In the genomic region with DNA sequence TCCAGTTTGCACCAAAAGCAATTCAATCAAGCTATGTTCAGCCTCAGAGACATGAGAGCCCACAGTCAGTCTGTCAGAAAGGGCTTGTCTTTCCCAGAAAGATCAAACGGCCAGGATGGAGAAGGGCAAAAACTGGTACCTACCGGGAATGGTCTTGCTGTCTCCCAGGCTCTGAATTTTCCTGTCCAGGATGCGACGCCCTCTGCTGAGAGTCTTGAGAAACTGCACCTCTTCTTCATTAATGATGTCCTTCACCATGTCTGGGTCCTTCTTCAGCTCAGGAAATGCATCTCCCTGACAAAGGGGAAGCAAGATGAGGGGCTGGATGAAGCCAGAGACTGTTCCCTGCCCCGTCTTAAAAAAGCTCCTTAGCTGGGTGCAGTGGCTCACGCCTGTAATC, we compare ENCODE assay signal across 8 cellular contexts. TPM values are rescaled to one million over a fixed set of nuclear protein-coding genes. Genes with fewer than 3 reads are reported as not detected.
DNase-seq lines count a peak whose midpoint lies in the region; ATAC-seq, FAIRE-seq and TF ChIP-seq lines count a peak whose summit lies in the region.

No MANE protein-coding gene starts in this region.

- no peak overlapping the region for H4K8ac ChIP-seq in neuronal stem cell (ENCODE audit: low read depth, low read length)

- H4K91ac ChIP-seq in neuronal stem cell (ENCODE audit: low read depth, low read length, poor library complexity), result no peak overlapping the region

- H3K18ac ChIP-seq in neuronal stem cell (ENCODE audit: low read length), result no peak overlapping the region

- FAIRE-seq in pancreas (lab: Jason Lieb, UNC), result no peak

- no peak overlapping the region for H2BK12ac ChIP-seq in neuronal stem cell (ENCODE audit: low read length)

- no peaks in the 10 kb centered on the region for H3K27me3 Mint-ChIP-seq in endodermal cell (ENCODE audit: insufficient read depth)

- 0 out of 2 replicates have a peak, but pooled peaks cover 7% of the 10 kb centered on the region for H4K20me1 ChIP-seq in OCI-LY7 (ENCODE audit: insufficient read depth, low read length)

- DNase-seq in GM10266 (ENCODE audit: extremely low spot score) (no peak), OCI-LY7 (ENCODE audit: low spot score) (peak; percentile 44), endodermal cell (peak; percentile 85), pancreas (peak in 1 of 6 donors; percentile 50), neuronal stem cell (ENCODE audit: low spot score) (no peak)
- no peak for DNase-seq in activated CD4-positive, CD25-positive, alpha-beta regulatory T cell treated with anti-CD3 and anti-CD28 coated beads, Interleukin-2, amount 50 U/mL, for 72 hours

- H3K9me2 ChIP-seq in OCI-LY7 (ENCODE audit: insufficient read depth, low read length), result no peaks in the 10 kb centered on the region

- TF ChIP-seq CTCF in C4-2B (conservative IDR thresholded peaks at IDR 0.05), result peak; percentile 77
- TF ChIP-seq CTCF in GM10266 (IDR thresholded peaks at IDR 0.05; ENCODE audit: control insufficient read depth, insufficient read depth, low read depth, missing control alignments), result peak; percentile 57
- TF ChIP-seq CTCF in OCI-LY7 (conservative IDR thresholded peaks at IDR 0.05; ENCODE audit: low read length), result peak; percentile 78
- peak; percentile 80 for TF ChIP-seq CTCF in endodermal cell (conservative IDR thresholded peaks at IDR 0.05)
- peak in 2 of 4 donors; percentile 33 to 50 for TF ChIP-seq CTCF in pancreas (IDR thresholded peaks at IDR 0.05)

- H3K27me3 ChIP-seq in endodermal cell (ENCODE audit: control insufficient read depth, insufficient read depth, low read length, poor library complexity, severe bottlenecking) (no peaks in the 10 kb centered on the region), pancreas (no peaks in the 10 kb centered on the region), neuronal stem cell (ENCODE audit: control insufficient read depth in 3 of 3, insufficient read depth in 3 of 3, low read depth in 1 of 3, low read length in 3 of 3) (no peaks in the 10 kb centered on the region)

- H2AK5ac ChIP-seq in neuronal stem cell (ENCODE audit: low read depth, low read length), result no peak overlapping the region

- no peaks in the 10 kb centered on the region; the same call in 1 of the 2 replicates for H3K79me2 ChIP-seq in OCI-LY7 (ENCODE audit: insufficient read depth, low read depth, low read length)

- no peaks in the 10 kb centered on the region for H3K79me1 ChIP-seq in neuronal stem cell (ENCODE audit: low read depth, low read length)

- no peak overlapping the region for H2AFZ ChIP-seq in OCI-LY7 (ENCODE audit: low read length)
- no peak overlapping the region for H2AFZ ChIP-seq in neuronal stem cell (ENCODE audit: low read length)

- no peak overlapping the region for H2BK15ac ChIP-seq in neuronal stem cell (ENCODE audit: low read length)

- intact Hi-C loops in OCI-LY7 (cut with micrococcal nuclease; ENCODE audit: unreplicated experiment), result loop anchor here (10.0 kb wide), 1 partner anchor 287 kb away; no protein-coding TSS in a partner anchor
- intact Hi-C loops in pancreas (cut with DNase I), result no loop called here

- no peak overlapping the region for H3K4ac ChIP-seq in neuronal stem cell (ENCODE audit: low read length)

- H3K4me2 ChIP-seq in OCI-LY7 (ENCODE audit: low read length) (no peak overlapping the region), neuronal stem cell (ENCODE audit: insufficient read depth, low read length, poor library complexity, severe bottlenecking) (no peak overlapping the region)

- H3K36me3 ChIP-seq in OCI-LY7 (ENCODE audit: insufficient read depth, low read length) (peaks cover 98% of the 10 kb centered on the region), endodermal cell (ENCODE audit: control insufficient read depth, insufficient read depth, low read length) (peaks cover 86% of the 10 kb centered on the region), pancreas (peaks cover 4 to 98% (median 60%) of the 10 kb centered on the region in 3 donors), neuronal stem cell (replicated peaks in 1 of 2; ENCODE audit: control insufficient read depth in 2 of 2, insufficient read depth in 2 of 2, low read length in 2 of 2) (peaks cover 52 to 96% of the 10 kb centered on the region in 2 donors)

- peaks cover 80% of the 10 kb centered on the region for H3K36me3 Mint-ChIP-seq in endodermal cell (ENCODE audit: low read depth)

- H3K4me3 ChIP-seq in OCI-LY7 (ENCODE audit: low read depth, low read length, poor library complexity, severe bottlenecking) (no peak overlapping the region), endodermal cell (ENCODE audit: low read length) (no peak overlapping the region), pancreas (no peak overlapping the region), neuronal stem cell (ENCODE audit: low read length in 2 of 2) (no peak overlapping the region)

- no peaks in the 10 kb centered on the region for H3K9me3 Mint-ChIP-seq in endodermal cell

- no peak overlapping the region for H3K4me3 Mint-ChIP-seq in endodermal cell

- no peak overlapping the region for H3K14ac ChIP-seq in neuronal stem cell (ENCODE audit: low read length)

- H3K27ac Mint-ChIP-seq in endodermal cell, result no peak overlapping the region

- ATAC-seq in pancreas (peak; percentile 53 to 70 (median 66)), HG03378 (IDR thresholded peaks at IDR 0.05; ENCODE audit: unreplicated experiment) (no peak)

- no peak overlapping the region for H3K9ac ChIP-seq in endodermal cell (ENCODE audit: extremely low read depth, low read length, poor library complexity, severe bottlenecking)
- no peak overlapping the region for H3K9ac ChIP-seq in neuronal stem cell (ENCODE audit: low read depth, low read length, poor library complexity)

- POLR2A ChIA-PET in OCI-LY7 (lab: Charles Lee), result interaction anchor here (0.7 kb wide), 1 partner anchor 51 kb away, joined by 3 read pairs; no protein-coding TSS in a partner anchor

- BruUV-seq in OCI-LY7 (replicated peaks; lab: Mats Ljungman, UMichigan), result no TSS peak

- no peaks in the 10 kb centered on the region for H3K9me3 ChIP-seq in OCI-LY7 (ENCODE audit: low read length)
- H3K9me3 ChIP-seq in endodermal cell (ENCODE audit: control insufficient read depth, low read length), result peaks cover 3% of the 10 kb centered on the region
- no peaks in the 10 kb centered on the region for H3K9me3 ChIP-seq in pancreas
- peaks cover 0 to 2% of the 10 kb centered on the region in 2 donors for H3K9me3 ChIP-seq in neuronal stem cell (replicated peaks in 1 of 2; ENCODE audit: control insufficient read depth in 2 of 2, insufficient read depth in 1 of 2, low read depth in 1 of 2, low read length in 2 of 2)

- CTCF ChIA-PET in OCI-LY7 (lab: Charles Lee; ENCODE audit: unreplicated experiment), result interaction anchor here (0.6 to 1.3 kb wide), 2 partner anchors 22 to 164 kb away, joined by 3 to 4 read pairs; partner anchors contain the start of gene AARS1

- H3K23ac ChIP-seq in neuronal stem cell (ENCODE audit: low read depth, low read length, poor library complexity), result no peak overlapping the region

- no peaks in the 10 kb centered on the region for H3K4me1 ChIP-seq in OCI-LY7 (ENCODE audit: insufficient read depth, low read length, poor library complexity, severe bottlenecking)
- H3K4me1 ChIP-seq in endodermal cell (ENCODE audit: control insufficient read depth, insufficient read depth, low read length), result no peaks in the 10 kb centered on the region
- H3K4me1 ChIP-seq in pancreas, result no peaks in the 10 kb centered on the region
- H3K4me1 ChIP-seq in neuronal stem cell (ENCODE audit: control insufficient read depth in 2 of 2, insufficient read depth in 1 of 2, low read depth in 1 of 2, low read length in 2 of 2), result no peaks in the 10 kb centered on the region

- no peak overlapping the region for H2BK5ac ChIP-seq in neuronal stem cell (ENCODE audit: low read length)

- no peaks in the 10 kb centered on the region for H3K4me1 Mint-ChIP-seq in endodermal cell

- no peak overlapping the region for H2BK120ac ChIP-seq in neuronal stem cell (ENCODE audit: low read depth, low read length)

- H3K27ac ChIP-seq in C4-2B (no peak overlapping the region), OCI-LY7 (ENCODE audit: low read depth, low read length, poor library complexity, severe bottlenecking) (no peak overlapping the region), endodermal cell (ENCODE audit: low read depth, low read length) (no peak overlapping the region), pancreas (no peak overlapping the region), neuronal stem cell (replicated peaks; ENCODE audit: low read length) (no peak overlapping the region)

- 68 to 81% methylated on average over 6 of the region's 6 CpGs for WGBS in endodermal cell (ENCODE audit: insufficient coverage in 1 of 2, insufficient read length in 1 of 2), 2 experiments
- 54 to 60% methylated on average over 6 of the region's 6 CpGs for WGBS in pancreas, 2 donors
- WGBS in neuronal stem cell (ENCODE audit: extremely low coverage in 2 of 2, insufficient read length in 2 of 2, insufficient replicate concordance in 1 of 2), 2 donors, result no CpG with 5 or more reads among the region's 6 CpGs

RNA-seq across cellular contexts. Expression of gene EXOSC6, which starts 15.8 kb away (rescaled TPM):
- 30.8 and 36.8 TPM in 2 replicates for total RNA-seq in OCI-LY7 (2014; rRNA removed; shearing (Covaris generic))
- total RNA-seq in OCI-LY7 (2022), result 36.1 and 36.3 TPM in 2 replicates
- total RNA-seq in endodermal cell, result 10 to 100 TPM; 31.1 to 33.6 TPM
- 18.8 TPM for polyA plus RNA-seq in endodermal cell (2013, experiment 1 of 2)
- polyA plus RNA-seq in endodermal cell (2013, experiment 2 of 2), result 17.6 TPM
- 10 to 100 TPM in 3 of 6 donors, 1 to 10 TPM in 3; 8.5 to 20.2 (median 10.4) TPM for total RNA-seq in pancreas
- 10 to 100 TPM in 1 of 2 donors, 1 to 10 TPM in 1; 8.6 to 10.1 TPM for polyA plus RNA-seq in pancreas
- 20.8 TPM for polyA plus RNA-seq in neuronal stem cell (2013, experiment 1 of 2)
- 22.7 TPM for polyA plus RNA-seq in neuronal stem cell (2013, experiment 2 of 2)

RNA-seq across cellular contexts. Expression of gene AARS1, which starts 21.8 kb away (rescaled TPM):
- 182 and 185 TPM in 2 replicates for total RNA-seq in OCI-LY7 (2014; rRNA removed; shearing (Covaris generic))
- total RNA-seq in OCI-LY7 (2022) (259 and 272 TPM in 2 replicates), endodermal cell (100 to 1,000 TPM; 132 to 143 TPM), pancreas (100 to 1,000 TPM in 1 of 6 donors, 10 to 100 TPM in 5; 32.6 to 154 (median 45.0) TPM)
- 105 TPM for polyA plus RNA-seq in endodermal cell (2013, experiment 1 of 2)
- 82.2 TPM for polyA plus RNA-seq in endodermal cell (2013, experiment 2 of 2)
- 10 to 100 TPM; 29.3 to 53.2 TPM for polyA plus RNA-seq in pancreas
- polyA plus RNA-seq in neuronal stem cell (2013, experiment 1 of 2), result 36.6 TPM
- polyA plus RNA-seq in neuronal stem cell (2013, experiment 2 of 2), result 34.6 TPM

RNA-seq across cellular contexts. Expression of gene DDX19B, which starts 31.5 kb away (rescaled TPM):
- 18.7 and 22.4 TPM in 2 replicates for total RNA-seq in OCI-LY7 (2014; rRNA removed; shearing (Covaris generic))
- total RNA-seq in OCI-LY7 (2022), result 20.7 and 22.8 TPM in 2 replicates
- total RNA-seq in endodermal cell, result 10 to 100 TPM; 39.2 to 43.5 TPM
- polyA plus RNA-seq in endodermal cell (2013, experiment 1 of 2), result 46.2 TPM
- 46.4 TPM for polyA plus RNA-seq in endodermal cell (2013, experiment 2 of 2)
- 10 to 100 TPM; 12.5 to 17.0 (median 13.7) TPM for total RNA-seq in pancreas
- polyA plus RNA-seq in pancreas, result 10 to 100 TPM; 12.9 to 19.6 TPM
- 40.0 TPM for polyA plus RNA-seq in neuronal stem cell (2013, experiment 1 of 2)
- polyA plus RNA-seq in neuronal stem cell (2013, experiment 2 of 2), result 38.4 TPM

Comparison
In these comparisons a context has a peak if more than half of its experiments do, and no peak if none do; other contexts are left out.
1. DNase-seq: peak in OCI-LY7 (single experiment) and endodermal cell (single experiment); none in GM10266 (single experiment), neuronal stem cell (single experiment) and activated CD4-positive, CD25-positive, alpha-beta regulatory T cell treated with anti-CD3 and anti-CD28 coated beads, Interleukin-2, amount 50 U/mL, for 72 hours (single experiment).